9 cellular contexts compared by ENCODE assay signal in the genomic region with DNA sequence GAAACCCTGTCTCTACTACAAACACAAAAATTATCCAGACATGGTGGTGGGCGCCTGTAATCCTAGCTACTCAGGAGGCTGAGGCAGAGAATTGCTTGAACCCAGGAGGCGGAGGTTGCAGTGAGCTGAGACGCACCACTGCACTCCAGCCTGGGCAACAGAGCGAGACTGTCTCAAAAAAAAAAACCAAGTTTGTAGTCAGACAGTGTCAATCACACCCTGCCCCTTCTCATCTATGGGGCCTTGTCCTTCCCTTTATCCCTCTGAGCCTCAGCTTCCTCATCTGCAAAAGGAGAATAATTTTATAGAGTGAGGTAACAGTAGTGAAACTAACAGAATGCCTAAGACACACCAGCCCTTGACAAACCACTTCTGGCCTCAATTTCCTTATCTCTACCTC. TPM values are rescaled to one million over a fixed set of nuclear protein-coding genes. Genes with fewer than 3 reads are reported as not detected.
DNase-seq lines count a peak whose midpoint lies in the region; ATAC-seq and TF ChIP-seq lines count a peak whose summit lies in the region.
"Not testable (repeated sequence)": the region's sequence is repeated elsewhere in the genome, so short reads cannot be mapped to it uniquely, and the experiment has no call there.
"Had no signal": no experiment of that assay in that cellular context is flagged by ENCODE, and none has a peak within 500 bp of the region (broad histone marks: within the 10 kb centered on the region; RNA-seq: fewer than 3 reads in every experiment).

No MANE protein-coding gene starts in this region.

- H4K20me1 ChIP-seq in PC-9 (ENCODE audit: insufficient read depth); mammary epithelial cell (ENCODE audit: insufficient read depth, low read length): not testable (repeated sequence)

- not testable (repeated sequence) for H3K9me2 ChIP-seq in PC-9 (ENCODE audit: insufficient read depth)

- H3K4me3 ChIP-seq in PC-9 (peak overlapping the region; percentile 50; the same call in 1 of the 2 replicates), left ventricle myocardium inferior (peak overlapping the region; percentile 63)
- not testable (repeated sequence) for H3K4me3 ChIP-seq in mammary epithelial cell (replicated peaks in 1 of 3; ENCODE audit: insufficient read depth in 1 of 3, low read depth in 2 of 3, low read length in 3 of 3)

- POLR2A ChIA-PET in PC-9 (lab: Charles Lee; ENCODE audit: unreplicated experiment), result not testable (repeated sequence)
- POLR2A ChIA-PET in activated CD8-positive, alpha-beta T cell treated with anti-CD3 and anti-CD28 coated beads for 36 hours (lab: Charles Lee), result interaction anchor here (0.6 to 3.8 kb wide), 5 partner anchors 20 to 124 kb away, joined by 3 to 12 read pairs (median 5); partner anchors contain the start of genes DDX6, RPS25 and TRAPPC4
- POLR2A ChIA-PET in naive thymus-derived CD8-positive, alpha-beta T cell (lab: Charles Lee), result interaction anchor here (0.8 to 10.1 kb wide), 7 partner anchors 37 to 225 kb away, joined by 4 to 126 read pairs (median 19); a partner anchor contains a TSS

- not testable (repeated sequence) for H2AFZ ChIP-seq in PC-9; mammary epithelial cell (ENCODE audit: low read depth, low read length)

- CTCF ChIA-PET in PC-9 (lab: Charles Lee), result interaction anchor here (0.6 kb wide), 1 partner anchor 14 kb away, joined by 3 read pairs; no protein-coding TSS in a partner anchor
- CTCF ChIA-PET in activated CD8-positive, alpha-beta T cell treated with anti-CD3 and anti-CD28 coated beads for 36 hours (lab: Charles Lee), result interaction anchor here (0.7 to 2.3 kb wide), 3 partner anchors 9 to 225 kb away, joined by 3 to 7 read pairs (median 3); partner anchors contain the start of gene DDX6
- CTCF ChIA-PET in mammary epithelial cell (lab: Charles Lee; ENCODE audit: low non-redundant PET), result not testable (repeated sequence)

- H3K27ac ChIP-seq in PC-9, result peak overlapping the region; percentile 96
- peak overlapping the region; percentile 88 for H3K27ac ChIP-seq in mammary epithelial cell (ENCODE audit: insufficient read depth, low read depth, low read length)
- H3K27ac ChIP-seq in left ventricle myocardium inferior (replicated peaks), result peak overlapping the region; percentile 96

- peaks cover 88% of the 10 kb centered on the region for H3K4me1 Mint-ChIP-seq in CD14-positive monocyte
- peaks cover 76% of the 10 kb centered on the region for H3K4me1 Mint-ChIP-seq in activated CD8-positive, alpha-beta T cell treated with anti-CD3 and anti-CD28 coated beads for 36 hours (ENCODE audit: low read depth)
- H3K4me1 Mint-ChIP-seq in naive thymus-derived CD8-positive, alpha-beta T cell, result peaks cover 39 to 86% (median 80%) of the 10 kb centered on the region in 4 donors
- peaks cover 82 to 96% of the 10 kb centered on the region in 2 donors for H3K4me1 Mint-ChIP-seq in stimulated activated naive B cell treated with anti-CD40 and anti-IgM and Interleukin-4, amounts not matched to agents 10 μg/mL and 1 μg/mL and 100 μg/mL, for 72 hours

- 89% methylated on average over 4 of the region's 4 CpGs for WGBS in mammary epithelial cell (ENCODE audit: low coverage, missing lambda C conversion rate)

- H3K9ac ChIP-seq in mammary epithelial cell (ENCODE audit: insufficient read depth, low read length), result peak overlapping the region; percentile 67

- peak overlapping the region; percentile 98 for H3K4me2 ChIP-seq in PC-9
- H3K4me2 ChIP-seq in mammary epithelial cell (ENCODE audit: insufficient read depth, low read depth, low read length), result peak overlapping the region; percentile 12

- not testable (repeated sequence) for H3K9me3 Mint-ChIP-seq in CD14-positive monocyte; activated CD8-positive, alpha-beta T cell treated with anti-CD3 and anti-CD28 coated beads for 36 hours; naive thymus-derived CD8-positive, alpha-beta T cell; stimulated activated naive B cell treated with anti-CD40 and anti-IgM and Interleukin-4, amounts not matched to agents 10 μg/mL and 1 μg/mL and 100 μg/mL, for 72 hours

- H3K79me2 ChIP-seq in PC-9 (ENCODE audit: low read depth) (peaks cover 77% of the 10 kb centered on the region), mammary epithelial cell (ENCODE audit: insufficient read depth, low read length) (peaks cover 76% of the 10 kb centered on the region)

- TF ChIP-seq CTCF in CD14-positive monocyte (IDR thresholded peaks at IDR 0.05); PC-9 (conservative IDR thresholded peaks at IDR 0.05); activated CD8-positive, alpha-beta T cell treated with anti-CD3 and anti-CD28 coated beads for 36 hours (IDR thresholded peaks at IDR 0.05); mammary epithelial cell (conservative IDR thresholded peaks at IDR 0.05 in 1 of 2, IDR thresholded peaks at IDR 0.05 in 1 of 2; ENCODE audit: extremely low read depth in 1 of 2, insufficient read depth in 1 of 2, low read depth in 1 of 2, low read length in 2 of 2); left ventricle myocardium inferior (IDR thresholded peaks at IDR 0.05; ENCODE audit: borderline replicate concordance): not testable (repeated sequence)

- not testable (repeated sequence) for DNase-seq in CD14-positive monocyte (ENCODE audit: low spot score); activated CD8-positive, alpha-beta T cell treated with anti-CD3 and anti-CD28 coated beads for 36 hours; mammary epithelial cell; left ventricle myocardium inferior; stimulated activated naive B cell treated with anti-CD40 and anti-IgM and Interleukin-4, amounts not matched to agents 10 μg/mL and 1 μg/mL and 100 μg/mL, for 72 hours
- peak in 1 of 2 experiments; percentile 39 for DNase-seq in PC-9
- peak in 1 of 10 donors; percentile 27 for DNase-seq in naive thymus-derived CD8-positive, alpha-beta T cell

- not testable (repeated sequence) for BruUV-seq in PC-9 (replicated peaks; lab: Mats Ljungman, UMichigan); mammary epithelial cell (replicated peaks; lab: Mats Ljungman, UMichigan)

- not testable (repeated sequence) for H3K9me3 ChIP-seq in PC-9 (ENCODE audit: insufficient read depth, low read depth); mammary epithelial cell (replicated peaks; ENCODE audit: insufficient read depth, low read length); left ventricle myocardium inferior (replicated peaks)

- H3F3A ChIP-seq in PC-9 (ENCODE audit: insufficient read depth, low read depth), result peaks cover 80% of the 10 kb centered on the region

- peak; percentile 51 for ATAC-seq in HG02852 (IDR thresholded peaks at IDR 0.05; ENCODE audit: unreplicated experiment)
- ATAC-seq in activated CD8-positive, alpha-beta T cell treated with anti-CD3 and anti-CD28 coated beads for 36 hours; naive thymus-derived CD8-positive, alpha-beta T cell: not testable (repeated sequence)
- peak; percentile 44 to 51 for ATAC-seq in stimulated activated naive B cell treated with anti-CD40 and anti-IgM and Interleukin-4, amounts not matched to agents 10 μg/mL and 1 μg/mL and 100 μg/mL, for 72 hours (replicated peaks)

- H3K27me3 Mint-ChIP-seq in CD14-positive monocyte (ENCODE audit: low read depth in 3 of 3), result peaks cover 6 to 32% (median 15%) of the 10 kb centered on the region in 3 donors
- H3K27me3 Mint-ChIP-seq in activated CD8-positive, alpha-beta T cell treated with anti-CD3 and anti-CD28 coated beads for 36 hours; naive thymus-derived CD8-positive, alpha-beta T cell; stimulated activated naive B cell treated with anti-CD40 and anti-IgM and Interleukin-4, amounts not matched to agents 10 μg/mL and 1 μg/mL and 100 μg/mL, for 72 hours: not testable (repeated sequence)

- H3K36me3 ChIP-seq in PC-9 (ENCODE audit: low read depth); mammary epithelial cell (ENCODE audit: insufficient read depth, low read length); left ventricle myocardium inferior: not testable (repeated sequence)

- in situ Hi-C loops in mammary epithelial cell (cut with MboI; ENCODE audit: low sequenced_read_pairs in 2 of 2), result not testable (repeated sequence)

- peaks cover 13 to 24% of the 10 kb centered on the region in 2 donors for H3K36me3 Mint-ChIP-seq in CD14-positive monocyte
- H3K36me3 Mint-ChIP-seq in activated CD8-positive, alpha-beta T cell treated with anti-CD3 and anti-CD28 coated beads for 36 hours (ENCODE audit: low read depth), result not testable (repeated sequence)
- peaks cover 0 to 20% (median 17%) of the 10 kb centered on the region in 3 donors for H3K36me3 Mint-ChIP-seq in naive thymus-derived CD8-positive, alpha-beta T cell
- peaks cover 8 to 11% of the 10 kb centered on the region in 2 donors for H3K36me3 Mint-ChIP-seq in stimulated activated naive B cell treated with anti-CD40 and anti-IgM and Interleukin-4, amounts not matched to agents 10 μg/mL and 1 μg/mL and 100 μg/mL, for 72 hours

- H3K4me1 ChIP-seq in PC-9 (replicated peaks; ENCODE audit: insufficient read depth), result peaks cover 84% of the 10 kb centered on the region
- H3K4me1 ChIP-seq in mammary epithelial cell (ENCODE audit: insufficient read depth, low read length), result peaks cover 95% of the 10 kb centered on the region
- peaks cover 98% of the 10 kb centered on the region for H3K4me1 ChIP-seq in left ventricle myocardium inferior

- H3K27ac Mint-ChIP-seq in CD14-positive monocyte, result peak overlapping the region; percentile 71 to 92 (median 88)
- H3K27ac Mint-ChIP-seq in activated CD8-positive, alpha-beta T cell treated with anti-CD3 and anti-CD28 coated beads for 36 hours, result peak overlapping the region; percentile 99
- peak overlapping the region; percentile 96 to 100 (median 100) for H3K27ac Mint-ChIP-seq in naive thymus-derived CD8-positive, alpha-beta T cell
- peak overlapping the region; percentile 92 for H3K27ac Mint-ChIP-seq in stimulated activated naive B cell treated with anti-CD40 and anti-IgM and Interleukin-4, amounts not matched to agents 10 μg/mL and 1 μg/mL and 100 μg/mL, for 72 hours

- H3K4me3 Mint-ChIP-seq in CD14-positive monocyte, result peak overlapping the region; percentile 48 to 64
- H3K4me3 Mint-ChIP-seq in activated CD8-positive, alpha-beta T cell treated with anti-CD3 and anti-CD28 coated beads for 36 hours, result peak overlapping the region; percentile 71
- peak overlapping the region; percentile 83 to 99 (median 96) for H3K4me3 Mint-ChIP-seq in naive thymus-derived CD8-positive, alpha-beta T cell
- H3K4me3 Mint-ChIP-seq in stimulated activated naive B cell treated with anti-CD40 and anti-IgM and Interleukin-4, amounts not matched to agents 10 μg/mL and 1 μg/mL and 100 μg/mL, for 72 hours, result peak overlapping the region in 1 of 2 donors; percentile 13

- dilution Hi-C loops in mammary epithelial cell (cut with HindIII; ENCODE audit: low sequenced_read_pairs), result not testable (repeated sequence)

- H3K27me3 ChIP-seq in PC-9 (ENCODE audit: insufficient read depth, low read depth); mammary epithelial cell (ENCODE audit: insufficient read depth, low read length); left ventricle myocardium inferior (ENCODE audit: low read depth): not testable (repeated sequence)

- intact Hi-C loops in CD14-positive monocyte (cut with micrococcal nuclease) (loop anchor here in 1 of 2 donors (1.0 kb wide), 1 partner anchor 11 kb away; no protein-coding TSS in a partner anchor), PC-9 (cut with micrococcal nuclease; ENCODE audit: unreplicated experiment) (loop anchor here (5.0 kb wide), 1 partner anchor 402 kb away; the partner anchor contains the start of gene MCAM), mammary epithelial cell (cut with micrococcal nuclease) (loop anchor here (5.0 kb wide), 1 partner anchor 402 kb away; the partner anchor contains the start of gene MCAM)
- intact Hi-C loops in activated CD8-positive, alpha-beta T cell treated with anti-CD3 and anti-CD28 coated beads for 36 hours (cut with micrococcal nuclease); left ventricle myocardium inferior (cut with micrococcal nuclease): not testable (repeated sequence)

RNA-seq across cellular contexts. Expression of gene BCL9L, which starts 10.8 kb away (rescaled TPM):
- 1 to 10 TPM in 1 of 2 donors, under 1 TPM in 1; 0.11 to 1.8 TPM for polyA plus RNA-seq in CD14-positive monocyte
- 75.9 and 108 TPM in 2 replicates for total RNA-seq in PC-9 (2021)
- total RNA-seq in activated CD8-positive, alpha-beta T cell treated with anti-CD3 and anti-CD28 coated beads for 36 hours, result 10 to 100 TPM; 35.9 to 38.8 TPM
- 100 to 1,000 TPM in 1 of 2 donors, 10 to 100 TPM in 1; 29.2 to 146 TPM for total RNA-seq in mammary epithelial cell
- 20.5 TPM for polyA plus RNA-seq in mammary epithelial cell
- 39.1 TPM for polyA minus RNA-seq in mammary epithelial cell
- 43.8 TPM for total RNA-seq in left ventricle myocardium inferior
- 100 to 1,000 TPM; 283 TPM for total RNA-seq in naive thymus-derived CD8-positive, alpha-beta T cell
- polyA plus RNA-seq in naive thymus-derived CD8-positive, alpha-beta T cell, result 1 to 10 TPM; 3.1 to 8.7 (median 4.3) TPM

RNA-seq across cellular contexts. Expression of gene CXCR5, which starts 31.3 kb away (rescaled TPM):
- polyA plus RNA-seq in CD14-positive monocyte, result under 1 TPM; 0.08 to 0.09 TPM
- total RNA-seq in PC-9 (2021), result not detected in 2 replicates
- under 1 TPM; 0.60 to 0.92 TPM for total RNA-seq in activated CD8-positive, alpha-beta T cell treated with anti-CD3 and anti-CD28 coated beads for 36 hours
- not detected for total RNA-seq in mammary epithelial cell
- polyA plus RNA-seq in mammary epithelial cell, result not detected
- not detected for polyA minus RNA-seq in mammary epithelial cell
- not detected for total RNA-seq in left ventricle myocardium inferior
- 1 to 10 TPM; 3.2 to 3.5 TPM for total RNA-seq in naive thymus-derived CD8-positive, alpha-beta T cell
- polyA plus RNA-seq in naive thymus-derived CD8-positive, alpha-beta T cell, result under 1 TPM; 0.17 to 0.63 (median 0.29) TPM
- total RNA-seq: left cardiac atrium had no signal

RNA-seq across cellular contexts. Expression of gene UPK2, which starts 41.1 kb away (rescaled TPM):
- not detected for polyA plus RNA-seq in CD14-positive monocyte
- total RNA-seq in PC-9 (2021), result 17.1 and 23.2 TPM in 2 replicates
- 1 to 10 TPM; 1.5 to 2.2 TPM for total RNA-seq in activated CD8-positive, alpha-beta T cell treated with anti-CD3 and anti-CD28 coated beads for 36 hours
- total RNA-seq in mammary epithelial cell, result under 1 TPM in 1 of 2 donors, not detected in 1; 0.45 TPM
- polyA plus RNA-seq in mammary epithelial cell, result 0.74 TPM
- not detected for polyA minus RNA-seq in mammary epithelial cell
- total RNA-seq in left ventricle myocardium inferior, result not detected
- under 1 TPM in 1 of 2 experiments, not detected in 1; 0.52 TPM for total RNA-seq in naive thymus-derived CD8-positive, alpha-beta T cell
- under 1 TPM in 1 of 3 donors, not detected in 2; 0.22 TPM for polyA plus RNA-seq in naive thymus-derived CD8-positive, alpha-beta T cell
- total RNA-seq: left cardiac atrium had no signal

RNA-seq across cellular contexts. Expression of gene FOXR1, which starts 56.6 kb away (rescaled TPM):
- polyA plus RNA-seq in CD14-positive monocyte, result not detected
- total RNA-seq in PC-9 (2021), result not detected in 2 replicates
- not detected for total RNA-seq in activated CD8-positive, alpha-beta T cell treated with anti-CD3 and anti-CD28 coated beads for 36 hours
- not detected for total RNA-seq in mammary epithelial cell
- polyA plus RNA-seq in mammary epithelial cell, result not detected
- polyA minus RNA-seq in mammary epithelial cell, result not detected
- not detected for total RNA-seq in left ventricle myocardium inferior
- total RNA-seq in naive thymus-derived CD8-positive, alpha-beta T cell, result not detected
- not detected for polyA plus RNA-seq in naive thymus-derived CD8-positive, alpha-beta T cell
- total RNA-seq: left cardiac atrium had no signal
